8 cellular contexts compared by ENCODE assay signal in the genomic region with DNA sequence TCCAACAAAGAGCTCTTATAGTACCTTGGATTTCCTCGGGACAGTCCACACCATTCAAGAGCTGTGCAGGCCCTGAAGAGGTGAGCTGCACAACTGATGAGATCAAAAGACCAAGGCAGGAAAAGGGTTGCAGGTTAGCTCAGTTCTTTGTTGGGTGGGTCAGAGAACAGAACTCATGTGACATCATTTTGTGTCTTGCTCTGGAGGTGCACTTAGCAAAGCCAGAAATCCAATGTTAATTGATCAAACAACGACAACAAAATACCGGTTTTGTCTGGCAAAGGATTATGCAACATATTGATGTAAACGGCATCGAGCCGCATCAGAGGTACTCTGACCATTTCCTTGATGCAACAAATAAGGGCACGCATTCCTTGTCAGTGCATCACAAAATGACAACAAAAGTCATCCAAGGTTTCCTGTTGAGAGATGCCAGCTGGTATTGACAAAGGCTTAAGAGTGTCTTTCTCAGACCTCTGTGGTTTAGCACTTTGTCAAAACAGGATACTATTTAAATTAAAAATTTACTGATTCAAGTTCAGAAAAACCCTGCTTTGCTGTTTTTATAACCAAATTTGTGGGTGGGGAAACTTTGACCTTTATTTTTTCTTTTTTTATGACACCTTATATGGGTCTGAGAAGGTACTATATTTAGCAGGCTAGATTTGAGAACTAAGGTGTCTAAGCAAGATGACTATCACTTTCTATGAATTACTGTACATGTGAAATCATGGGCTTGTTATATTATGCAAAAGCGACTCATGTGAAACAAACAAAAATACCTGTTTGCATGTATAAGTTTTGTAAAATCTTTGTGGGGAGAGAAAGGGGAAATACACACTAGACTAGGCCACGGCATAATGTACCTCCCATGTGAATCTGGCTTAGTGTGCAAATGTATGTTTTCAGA.
A peak's percentile ranks its signal among the peaks of the same experiment; 100 is the strongest.
DNase-seq lines count a peak whose midpoint lies in the region; ATAC-seq and TF ChIP-seq lines count a peak whose summit lies in the region.

No MANE protein-coding gene starts in this region.

- 38 to 57% (median 50%) methylated on average over 9 of the region's 9 CpGs for WGBS in spleen, 5 donors
- 91 to 92% methylated on average over 9 of the region's 9 CpGs for WGBS in GM23248 (ENCODE audit: low coverage in 1 of 2, low lambda C conversion rate in 2 of 2, missing lambda C conversion rate in 2 of 2), 2 experiments

- H3K27ac ChIP-seq in spleen (peak overlapping the region in 7 of 8 donors; percentile 42 to 80 (median 61)), GM23248 (no peak overlapping the region)

- no peaks in the 10 kb centered on the region for H3K27me3 Mint-ChIP-seq in activated naive CD8-positive, alpha-beta T cell

- no peak overlapping the region for H3K4me2 ChIP-seq in GM23248 (ENCODE audit: unreplicated experiment)

- H3K79me2 ChIP-seq in GM23248 (ENCODE audit: insufficient read depth) = no peaks in the 10 kb centered on the region; the same call in 1 of the 2 replicates

- H3K4me1 ChIP-seq in spleen (peaks cover 12 to 96% (median 64%) of the 10 kb centered on the region in 6 donors), GM23248 (ENCODE audit: insufficient read depth) (peaks cover 5% of the 10 kb centered on the region; the same call in 1 of the 2 replicates)

- intact Hi-C loops in spleen (cut with DNase I; ENCODE audit: low total_unique reads) = no loop called here

- H3K4me3 ChIP-seq in AG10803 (ENCODE audit: low read length) (no peak overlapping the region), spleen (peak overlapping the region in 1 of 8 donors; percentile 24), GM23248 (no peak overlapping the region)

- no peak overlapping the region for H2AFZ ChIP-seq in GM23248

- H3K27ac Mint-ChIP-seq in activated naive CD8-positive, alpha-beta T cell = peak overlapping the region; percentile 98

- H4K20me1 ChIP-seq in GM23248 (ENCODE audit: insufficient read depth) = no peaks in the 10 kb centered on the region

- H3K4me3 Mint-ChIP-seq in activated naive CD8-positive, alpha-beta T cell = peak overlapping the region; percentile 68

- no peaks in the 10 kb centered on the region for H3K27me3 ChIP-seq in spleen (replicated peaks in 1 of 7)
- H3K27me3 ChIP-seq in GM23248 (replicated peaks; ENCODE audit: insufficient read depth) = no peaks in the 10 kb centered on the region

- no peaks in the 10 kb centered on the region for H3F3A ChIP-seq in GM23248 (ENCODE audit: insufficient read depth)

- DNase-seq in AG10803 (ENCODE audit: low read depth) (peak; percentile 56), spleen (no peak), NCI-H146 treated with DMSO at 0.1 percent for 48 hours (lab: John Stamatoyannopoulos, UW; ENCODE audit: unreplicated experiment) (no peak), GM23248 (no peak), hippocampal formation (lab: John Stamatoyannopoulos, UW) (no peak)

- H3K36me3 ChIP-seq in spleen (peaks cover 0 to 4% (median 0%) of the 10 kb centered on the region in 6 donors), GM23248 (ENCODE audit: low read depth) (no peaks in the 10 kb centered on the region)

- H3K36me3 Mint-ChIP-seq in activated naive CD8-positive, alpha-beta T cell = peaks cover 26% of the 10 kb centered on the region

- H3K9me3 ChIP-seq in spleen = no peaks in the 10 kb centered on the region
- no peaks in the 10 kb centered on the region for H3K9me3 ChIP-seq in GM23248 (ENCODE audit: low read depth)

- H3K9ac ChIP-seq in GM23248 = no peak overlapping the region

- no peaks in the 10 kb centered on the region for H3K9me3 Mint-ChIP-seq in activated naive CD8-positive, alpha-beta T cell (ENCODE audit: low read depth)

- peaks cover 90% of the 10 kb centered on the region for H3K4me1 Mint-ChIP-seq in activated naive CD8-positive, alpha-beta T cell (ENCODE audit: low read depth)

- TF ChIP-seq POLR2A in spleen (IDR thresholded peaks at IDR 0.05) = no peak

- no peaks in the 10 kb centered on the region for H3K9me2 ChIP-seq in GM23248 (ENCODE audit: insufficient read depth)

- TF ChIP-seq CTCF in AG10803 (conservative IDR thresholded peaks at IDR 0.05; ENCODE audit: low read length) (no peak), spleen (IDR thresholded peaks at IDR 0.05 in 8 of 11, conservative IDR thresholded peaks at IDR 0.05 in 3 of 11) (no peak)

- in situ Hi-C loops in GM23248 (cut with MboI) = no loop called here

- ATAC-seq in GM19397 (IDR thresholded peaks at IDR 0.05; ENCODE audit: unreplicated experiment) (peak; percentile 87), HG03378 (IDR thresholded peaks at IDR 0.05; ENCODE audit: unreplicated experiment) (peak; percentile 97)
